In the genomic region with DNA sequence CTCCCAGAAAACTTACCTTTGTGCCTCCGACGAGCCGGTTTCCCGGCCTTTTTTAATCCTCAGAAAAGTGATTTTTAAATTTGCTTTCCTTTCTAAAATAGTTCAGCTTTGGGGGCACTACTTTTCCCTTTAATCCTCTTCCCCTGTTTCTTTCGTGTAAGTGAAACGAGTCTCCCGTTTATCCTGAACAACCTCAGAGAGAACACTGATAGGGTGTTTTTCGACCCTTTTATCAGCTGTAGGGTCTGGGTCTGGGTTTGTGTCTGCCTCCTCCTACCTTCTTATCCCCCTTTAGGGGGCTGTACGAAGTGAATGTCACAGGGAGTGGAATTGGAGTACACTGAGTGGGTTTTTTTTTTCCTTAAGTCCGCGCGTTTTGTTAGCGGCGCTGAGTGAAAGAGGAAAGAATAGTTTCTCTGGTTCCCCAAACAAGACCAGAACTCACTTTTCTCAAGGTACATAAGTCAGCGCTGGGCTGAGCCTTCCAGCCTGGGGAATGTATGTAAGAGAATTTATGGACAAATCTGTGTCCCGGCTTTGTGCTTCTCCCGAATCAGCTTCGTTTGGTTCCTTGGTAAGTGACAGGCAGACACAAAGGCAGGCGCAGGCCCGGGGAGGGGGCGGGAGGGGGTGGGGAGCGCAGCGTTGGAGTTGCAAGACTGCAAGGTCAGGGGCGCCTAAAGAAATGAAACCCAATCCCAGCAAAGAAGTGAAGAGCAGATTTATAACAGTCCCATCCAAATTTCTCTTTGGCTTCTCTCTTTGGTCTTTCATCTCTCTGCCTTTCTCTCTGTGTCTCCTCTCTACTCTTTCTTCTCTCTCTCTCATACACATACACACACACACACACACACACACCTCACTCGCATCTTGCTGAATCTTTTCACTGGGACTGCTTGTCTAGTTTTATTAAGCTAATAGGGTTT, we compare ENCODE assay signal across 8 cellular contexts. TPM values are rescaled to one million over a fixed set of nuclear protein-coding genes. Genes with fewer than 3 reads are reported as not detected.
A peak's percentile ranks its signal among the peaks of the same experiment; 100 is the strongest.
DNase-seq lines count a peak whose midpoint lies in the region; ATAC-seq, FAIRE-seq and TF ChIP-seq lines count a peak whose summit lies in the region.

No MANE protein-coding gene starts in this region.

- H3K9ac ChIP-seq in skeletal muscle tissue (ENCODE audit: low read depth in 1 of 3, low read length in 3 of 3) = peak overlapping the region; percentile 96 to 100 (median 97)

- peak; percentile 20 for DNase-seq in COR-L47 (lab: John Stamatoyannopoulos, UW)
- peak; percentile 55 for DNase-seq in HT-29 (ENCODE audit: low spot score)
- peak; percentile 63 for DNase-seq in SW480 (ENCODE audit: low spot score)
- DNase-seq in bronchial epithelial cell (ENCODE audit: low read depth) = peak; percentile 38
- peak; percentile 34 for DNase-seq in iPS-NIHi7 (ENCODE audit: extremely low spot score)

- TF ChIP-seq CTCF in bronchial epithelial cell (IDR thresholded peaks at IDR 0.05; ENCODE audit: insufficient read depth, low read length, severe bottlenecking) = no peak

- H3K27me3 ChIP-seq in bronchial epithelial cell (ENCODE audit: control insufficient read depth, insufficient read depth, low read length) (no peaks in the 10 kb centered on the region), skeletal muscle tissue (ENCODE audit: control insufficient read depth in 3 of 3, insufficient read depth in 3 of 3, low read length in 3 of 3) (no peaks in the 10 kb centered on the region)

- ATAC-seq in HG02610 (IDR thresholded peaks at IDR 0.05; ENCODE audit: unreplicated experiment) (no peak), GM21723 (IDR thresholded peaks at IDR 0.05; ENCODE audit: unreplicated experiment) (no peak)

- no peaks in the 10 kb centered on the region for H3K9me3 ChIP-seq in skeletal muscle tissue (ENCODE audit: control insufficient read depth in 3 of 3, low read length in 3 of 3)

- H3K4me3 ChIP-seq in bronchial epithelial cell (ENCODE audit: low read depth, low read length) (peak overlapping the region; percentile 48), skeletal muscle tissue (ENCODE audit: low read length in 3 of 3) (peak overlapping the region; percentile 95 to 100 (median 97))

- peak overlapping the region; percentile 89 for H3K27ac ChIP-seq in skeletal muscle tissue (ENCODE audit: low read depth, low read length)

- no peak for FAIRE-seq in bronchial epithelial cell (lab: Jason Lieb, UNC)

- H3K36me3 ChIP-seq in bronchial epithelial cell (ENCODE audit: control insufficient read depth, insufficient read depth, low read length) (no peaks in the 10 kb centered on the region), skeletal muscle tissue (ENCODE audit: control insufficient read depth in 3 of 3, insufficient read depth in 3 of 3, low read length in 3 of 3) (no peaks in the 10 kb centered on the region)

- H3K4me1 ChIP-seq in skeletal muscle tissue (ENCODE audit: control insufficient read depth in 3 of 3, insufficient read depth in 3 of 3, low read length in 3 of 3) = peaks cover 3 to 16% (median 13%) of the 10 kb centered on the region in 3 donors

RNA-seq across cellular contexts. Expression of a gene that starts 0.8 kb away (rescaled TPM):
- 3.9 and 5.2 TPM in 2 replicates for total RNA-seq in HT-29 (2014; rRNA removed; shearing (Covaris generic))
- total RNA-seq in bronchial epithelial cell (10.3 and 13.1 TPM in 2 replicates), skeletal muscle tissue (20.9 TPM)
